ENCODE assay signal across 12 cellular contexts in genomic region chr19:16581971-16582343, GRCh38. TPM values are rescaled to one million over a fixed set of nuclear protein-coding genes. Genes with fewer than 3 reads are reported as not detected.
DNase-seq lines count a peak whose midpoint lies in the region; ATAC-seq and TF ChIP-seq lines count a peak whose summit lies in the region.
"Had no signal": no experiment of that assay in that cellular context is flagged by ENCODE, and none has a peak within 500 bp of the region (broad histone marks: within the 10 kb centered on the region; RNA-seq: fewer than 3 reads in every experiment).

No MANE protein-coding gene starts in this region.

- H4K20me1 ChIP-seq in hepatocyte (ENCODE audit: insufficient read depth, poor library complexity, severe bottlenecking), result peaks cover 83% of the 10 kb centered on the region

- TF ChIP-seq CTCF in hepatocyte (IDR thresholded peaks at IDR 0.05; ENCODE audit: poor library complexity) (no peak), stomach (IDR thresholded peaks at IDR 0.05) (no peak), Calu3 (IDR thresholded peaks at IDR 0.05; ENCODE audit: unreplicated experiment) (no peak)

- peaks cover 60% of the 10 kb centered on the region for H3K4me1 Mint-ChIP-seq in activated naive CD4-positive, alpha-beta T cell treated with anti-CD3 and anti-CD28 coated beads, Interleukin-2, amount 10 ng/mL, durations not matched to agents 7 days and 5 days
- H3K4me1 Mint-ChIP-seq in activated naive CD8-positive, alpha-beta T cell (ENCODE audit: low read depth), result peaks cover 65% of the 10 kb centered on the region
- H3K4me1 Mint-ChIP-seq in Calu3 (ENCODE audit: low read depth, unreplicated experiment), result no peaks in the 10 kb centered on the region

- no peaks in the 10 kb centered on the region for H3K36me3 ChIP-seq in hepatocyte (replicated peaks; ENCODE audit: insufficient read depth, low read depth)
- peaks cover 18 to 30% (median 25%) of the 10 kb centered on the region in 4 donors for H3K36me3 ChIP-seq in stomach

- H3K4me3 Mint-ChIP-seq in activated naive CD4-positive, alpha-beta T cell treated with anti-CD3 and anti-CD28 coated beads, Interleukin-2, amount 10 ng/mL, durations not matched to agents 7 days and 5 days, result no peak overlapping the region
- no peak overlapping the region for H3K4me3 Mint-ChIP-seq in activated naive CD8-positive, alpha-beta T cell
- no peak overlapping the region for H3K4me3 Mint-ChIP-seq in Calu3 (ENCODE audit: low read depth, unreplicated experiment)
- H3K4me3 Mint-ChIP-seq: activated T-cell treated with anti-CD3 and anti-CD28 coated beads, Interleukin-2, amount 50 U/mL, for 4 hours had no signal

- H2AFZ ChIP-seq in hepatocyte, result no peak overlapping the region

- no peak for DNase-seq in activated naive CD4-positive, alpha-beta T cell treated with anti-CD3 and anti-CD28 coated beads, Interleukin-2, amount 10 ng/mL, durations not matched to agents 7 days and 5 days
- no peak for DNase-seq in activated naive CD4-positive, alpha-beta T cell treated with Interleukin-2 at 50 U/mL for 16 hours
- DNase-seq in hepatocyte (ENCODE audit: low spot score) (no peak), stomach (no peak), ureter (ENCODE audit: low spot score) (no peak), Calu3 (no peak)
- DNase-seq: activated T-cell treated with anti-CD3 and anti-CD28 coated beads, Interleukin-2, amount 50 U/mL, for 4 hours; dorsolateral prefrontal cortex; stimulated activated CD4-positive, alpha-beta T cell treated with anti-CD3 and anti-CD28 coated beads, Interleukin-2, amount 100 ng/mL, for 24 hours; substantia nigra had no signal

- no peaks in the 10 kb centered on the region for H3K9me2 ChIP-seq in hepatocyte (replicated peaks; ENCODE audit: insufficient read depth)

- peaks cover 18% of the 10 kb centered on the region for H3K36me3 Mint-ChIP-seq in activated naive CD4-positive, alpha-beta T cell treated with anti-CD3 and anti-CD28 coated beads, Interleukin-2, amount 10 ng/mL, durations not matched to agents 7 days and 5 days
- H3K36me3 Mint-ChIP-seq in activated naive CD8-positive, alpha-beta T cell, result no peaks in the 10 kb centered on the region
- no peaks in the 10 kb centered on the region for H3K36me3 Mint-ChIP-seq in Calu3 (ENCODE audit: insufficient read depth, unreplicated experiment)

- 93% methylated on average over 6 of the region's 6 CpGs for WGBS in hepatocyte (ENCODE audit: low lambda C conversion rate, missing lambda C conversion rate)
- 83 to 94% (median 88%) methylated on average over 6 of the region's 6 CpGs for WGBS in stomach, 5 donors

- H3K4me1 ChIP-seq in hepatocyte (ENCODE audit: insufficient read depth) (peaks cover 18% of the 10 kb centered on the region), stomach (peaks cover 41 to 83% (median 69%) of the 10 kb centered on the region in 4 donors)

- H3K9me3 ChIP-seq in hepatocyte (ENCODE audit: low read depth) (no peaks in the 10 kb centered on the region), stomach (no peaks in the 10 kb centered on the region)

- BruUV-seq in Calu3 (replicated peaks; lab: Mats Ljungman, UMichigan), result no TSS peak

- no peaks in the 10 kb centered on the region for H3K27me3 Mint-ChIP-seq in activated naive CD4-positive, alpha-beta T cell treated with anti-CD3 and anti-CD28 coated beads, Interleukin-2, amount 10 ng/mL, durations not matched to agents 7 days and 5 days
- H3K27me3 Mint-ChIP-seq in activated naive CD8-positive, alpha-beta T cell, result no peaks in the 10 kb centered on the region
- no peaks in the 10 kb centered on the region for H3K27me3 Mint-ChIP-seq in Calu3 (ENCODE audit: unreplicated experiment)

- H3K9me3 Mint-ChIP-seq in activated naive CD4-positive, alpha-beta T cell treated with anti-CD3 and anti-CD28 coated beads, Interleukin-2, amount 10 ng/mL, durations not matched to agents 7 days and 5 days, result no peaks in the 10 kb centered on the region
- no peaks in the 10 kb centered on the region for H3K9me3 Mint-ChIP-seq in activated naive CD8-positive, alpha-beta T cell (ENCODE audit: low read depth)
- no peaks in the 10 kb centered on the region for H3K9me3 Mint-ChIP-seq in Calu3 (ENCODE audit: low read depth, unreplicated experiment)
- H3K9me3 Mint-ChIP-seq: activated T-cell treated with anti-CD3 and anti-CD28 coated beads, Interleukin-2, amount 50 U/mL, for 4 hours had no signal

- intact Hi-C loops in stomach (cut with DNase I; ENCODE audit: low total_unique reads) (no loop called here), Calu3 (cut with micrococcal nuclease; ENCODE audit: unreplicated experiment) (no loop called here)

- peak overlapping the region; percentile 62 for H3K27ac ChIP-seq in hepatocyte
- peak overlapping the region in 3 of 5 donors; percentile 14 to 72 (median 22) for H3K27ac ChIP-seq in stomach

- H3K27me3 ChIP-seq in hepatocyte (no peaks in the 10 kb centered on the region), stomach (no peaks in the 10 kb centered on the region)
- H3K27me3 ChIP-seq: dorsolateral prefrontal cortex had no signal

- H3K27ac Mint-ChIP-seq in activated naive CD4-positive, alpha-beta T cell treated with anti-CD3 and anti-CD28 coated beads, Interleukin-2, amount 10 ng/mL, durations not matched to agents 7 days and 5 days, result peak overlapping the region; percentile 97
- H3K27ac Mint-ChIP-seq in activated naive CD8-positive, alpha-beta T cell, result peak overlapping the region; percentile 61
- no peak overlapping the region for H3K27ac Mint-ChIP-seq in Calu3 (ENCODE audit: unreplicated experiment)

- H3K4me3 ChIP-seq in hepatocyte, result no peak overlapping the region
- H3K4me3 ChIP-seq in stomach, result no peak overlapping the region
- H3K4me3 ChIP-seq: dorsolateral prefrontal cortex had no signal

- H3K4me2 ChIP-seq in hepatocyte, result no peak overlapping the region

- H3K79me2 ChIP-seq in hepatocyte, result peaks cover 96% of the 10 kb centered on the region

- ATAC-seq in GM21786 (IDR thresholded peaks at IDR 0.05; ENCODE audit: unreplicated experiment), result no peak
- ATAC-seq: activated T-cell treated with anti-CD3 and anti-CD28 coated beads, Interleukin-2, amount 50 U/mL, for 4 hours had no signal

- CTCF ChIA-PET in activated naive CD4-positive, alpha-beta T cell treated with anti-CD3 and anti-CD28 coated beads, Interleukin-2, amount 10 ng/mL, durations not matched to agents 7 days and 5 days (lab: Charles Lee), result interaction anchor here (1.5 kb wide), 1 partner anchor 8 kb away, joined by 6 read pairs; no protein-coding TSS in a partner anchor
- CTCF ChIA-PET in Calu3 (lab: Charles Lee), result interaction anchor here (0.6 kb wide), 1 partner anchor 64 kb away, joined by 4 read pairs; no protein-coding TSS in a partner anchor

- TF ChIP-seq EP300 in stomach (IDR thresholded peaks at IDR 0.05), result no peak

- TF ChIP-seq POLR2A in stomach (IDR thresholded peaks at IDR 0.05), result no peak

RNA-seq across cellular contexts. Expression of gene SLC35E1, which starts 9.7 kb away (rescaled TPM):
- total RNA-seq in hepatocyte, result 32.0 and 38.3 TPM in 2 replicates
- polyA plus RNA-seq in hepatocyte, result 33.0 and 33.3 TPM in 2 replicates
- total RNA-seq in stomach, result 10 to 100 TPM; 18.3 to 63.7 (median 52.5) TPM
- 10 to 100 TPM; 16.2 to 21.7 (median 16.8) TPM for polyA plus RNA-seq in stomach
- 62.3 TPM for total RNA-seq in ureter
- 41.6 and 46.4 TPM in 2 replicates for total RNA-seq in Calu3 (2022)

RNA-seq across cellular contexts. Expression of gene CHERP, which starts 39.7 kb away (rescaled TPM):
- total RNA-seq in hepatocyte (6.1 and 7.8 TPM in 2 replicates), stomach (10 to 100 TPM in 2 of 5 donors, 1 to 10 TPM in 3; 3.5 to 64.7 (median 9.0) TPM), ureter (56.9 TPM), Calu3 (2022) (49.3 and 49.8 TPM in 2 replicates)
- polyA plus RNA-seq in hepatocyte (38.7 and 40.2 TPM in 2 replicates), stomach (10 to 100 TPM; 11.5 to 15.8 (median 11.6) TPM)

RNA-seq across cellular contexts. Expression of gene MED26, which starts 46.0 kb away (rescaled TPM):
- 4.9 and 6.6 TPM in 2 replicates for total RNA-seq in hepatocyte
- polyA plus RNA-seq in hepatocyte, result 7.8 and 8.0 TPM in 2 replicates
- 10 to 100 TPM in 2 of 5 donors, 1 to 10 TPM in 2, under 1 TPM in 1; 0.58 to 41.7 (median 6.2) TPM for total RNA-seq in stomach
- polyA plus RNA-seq in stomach, result 1 to 10 TPM; 2.9 to 4.8 (median 3.8) TPM
- total RNA-seq in ureter, result 14.1 TPM
- 9.0 and 9.6 TPM in 2 replicates for total RNA-seq in Calu3 (2022)
